ENCODE assay signal across 33 cellular contexts in genomic region chr1:206120406-206120805, GRCh38. TPM values are rescaled to one million over a fixed set of nuclear protein-coding genes. Genes with fewer than 3 reads are reported as not detected.
"Had no signal": no experiment of that assay in that cellular context is flagged by ENCODE, and none has a peak within 500 bp of the region (broad histone marks: within the 10 kb centered on the region; RNA-seq: fewer than 3 reads in every experiment).

No MANE protein-coding gene starts in this region.

- ATAC-seq: effector memory CD8-positive, alpha-beta T cell; esophagus mucosa; gastrocnemius medialis; heart right ventricle; left cardiac atrium; left lung; left ventricle myocardium superior; lower lobe of right lung; mucosa of descending colon had no signal

- H3K27ac ChIP-seq: colonic mucosa, epithelial cell of prostate, esophagus squamous epithelium, gastrocnemius medialis, heart right ventricle, left lung, lower lobe of right lung had no signal

- DNase-seq: colonic mucosa; cortex of kidney; effector CD8-positive, alpha-beta T cell; effector memory CD8-positive, alpha-beta T cell; endodermal cell; erythroblast; esophagus squamous epithelium; foreskin fibroblast; foreskin melanocyte; gastrocnemius medialis; glutamatergic neuron; head of caudate nucleus; heart right ventricle; hippocampal formation; left cardiac atrium; left lung; left ventricle myocardium superior; lower lobe of right lung; mesenchymal stem cell; mucosa of descending colon; naive B cell had no signal

- H3K36me3 ChIP-seq: colonic mucosa, esophagus squamous epithelium, gastrocnemius medialis, heart right ventricle, left lung, lower lobe of right lung had no signal

- H3K9me3 ChIP-seq: colonic mucosa, gastrocnemius medialis had no signal

- H3K4me3 ChIP-seq: colonic mucosa, esophagus squamous epithelium, gastrocnemius medialis, heart right ventricle, left lung, lower lobe of right lung, mucosa of descending colon had no signal

- FAIRE-seq: endometrium, keratinocyte had no signal

RNA-seq across cellular contexts. Expression of gene AVPR1B, which starts 3.2 kb away (rescaled TPM):
- total RNA-seq: dermis microvascular lymphatic vessel endothelial cell, esophagus mucosa, esophagus squamous epithelium, gastrocnemius medialis, glomerular endothelial cell, heart right ventricle, kidney epithelial cell, left cardiac atrium, left lung, left ventricle myocardium superior, lower leg skin, lower lobe of right lung, lung microvascular endothelial cell, mesenteric fat pad, mesothelial cell of epicardium, myocyte had no signal
- polyA plus RNA-seq: heart right ventricle, keratinocyte had no signal
